15 cellular contexts compared by ENCODE assay signal in genomic region chr17:42110301-42111264, GRCh38. TPM values are rescaled to one million over a fixed set of nuclear protein-coding genes. Genes with fewer than 3 reads are reported as not detected.
DNase-seq lines count a peak whose midpoint lies in the region; ATAC-seq and TF ChIP-seq lines count a peak whose summit lies in the region.
"Had no signal": no experiment of that assay in that cellular context is flagged by ENCODE, and none has a peak within 500 bp of the region (broad histone marks: within the 10 kb centered on the region; RNA-seq: fewer than 3 reads in every experiment).

No MANE protein-coding gene starts in this region.

- ATAC-seq in activated CD8-positive, alpha-beta T cell treated with anti-CD3 and anti-CD28 coated beads for 36 hours, result no peak
- ATAC-seq in memory B cell (ENCODE audit: low read depth), result no peak
- ATAC-seq: upper lobe of right lung had no signal

- peak overlapping the region; percentile 25 for H3K4me3 Mint-ChIP-seq in activated naive CD4-positive, alpha-beta T cell treated with anti-CD3 and anti-CD28 coated beads, Interleukin-2, amount 10 ng/mL, durations not matched to agents 7 days and 5 days
- peak overlapping the region; percentile 79 for H3K4me3 Mint-ChIP-seq in activated CD8-positive, alpha-beta T cell treated with anti-CD3 and anti-CD28 coated beads for 36 hours
- peak overlapping the region; percentile 21 for H3K4me3 Mint-ChIP-seq in memory B cell

- peaks cover 64% of the 10 kb centered on the region for H3K4me1 Mint-ChIP-seq in activated naive CD4-positive, alpha-beta T cell treated with anti-CD3 and anti-CD28 coated beads, Interleukin-2, amount 10 ng/mL, durations not matched to agents 7 days and 5 days
- H3K4me1 Mint-ChIP-seq in activated CD8-positive, alpha-beta T cell treated with anti-CD3 and anti-CD28 coated beads for 36 hours (ENCODE audit: low read depth), result peaks cover 24% of the 10 kb centered on the region
- H3K4me1 Mint-ChIP-seq in memory B cell, result peaks cover 35% of the 10 kb centered on the region

- intact Hi-C loops in activated CD8-positive, alpha-beta T cell treated with anti-CD3 and anti-CD28 coated beads for 36 hours (cut with micrococcal nuclease), result loop anchor here (5.0 kb wide), 1 partner anchor 88 kb away; the partner anchor contains the start of gene NKIRAS2

- CTCF ChIA-PET in activated naive CD4-positive, alpha-beta T cell treated with anti-CD3 and anti-CD28 coated beads, Interleukin-2, amount 10 ng/mL, durations not matched to agents 7 days and 5 days (lab: Charles Lee), result interaction anchor here (1.1 to 13.0 kb wide), 6 partner anchors 9 to 178 kb away, joined by 3 to 222 read pairs (median 3); partner anchors contain the start of genes DNAJC7 and NKIRAS2
- CTCF ChIA-PET in activated CD8-positive, alpha-beta T cell treated with anti-CD3 and anti-CD28 coated beads for 36 hours (lab: Charles Lee), result interaction anchor here (0.7 to 14.3 kb wide), 13 partner anchors 8 to 147 kb away, joined by 3 to 110 read pairs (median 6); partner anchors contain the start of genes CNP, DNAJC7, NKIRAS2 and ZNF385C

- DNase-seq in activated naive CD4-positive, alpha-beta T cell treated with anti-CD3 and anti-CD28 coated beads, Interleukin-2, amount 10 ng/mL, durations not matched to agents 7 days and 5 days, result peak; percentile 34
- no peak for DNase-seq in activated naive CD4-positive, alpha-beta T cell treated with anti-CD3 and anti-CD28 coated beads, Interleukin-2, amount 50 U/mL, for 16 hours
- no peak for DNase-seq in activated CD8-positive, alpha-beta T cell treated with anti-CD3 and anti-CD28 coated beads for 36 hours
- no peak for DNase-seq in memory B cell (ENCODE audit: low spot score in 2 of 2)
- no peak for DNase-seq in NCI-H187 (lab: John Stamatoyannopoulos, UW)
- no peak for DNase-seq in H7
- no peak for DNase-seq in RPMI8226
- DNase-seq: activated CD4-positive, alpha-beta T cell treated with anti-CD3 and anti-CD28 coated beads for 1 hour; activated gamma-delta T cell treated with Interleukin-2 at 50 U/mL for 16 hours; DMS 273 treated with DMSO at 0.1 percent for 48 hours; upper lobe of right lung had no signal

- H3K27me3 Mint-ChIP-seq in activated naive CD4-positive, alpha-beta T cell treated with anti-CD3 and anti-CD28 coated beads, Interleukin-2, amount 10 ng/mL, durations not matched to agents 7 days and 5 days, result no peaks in the 10 kb centered on the region
- H3K27me3 Mint-ChIP-seq in activated CD8-positive, alpha-beta T cell treated with anti-CD3 and anti-CD28 coated beads for 36 hours, result no peaks in the 10 kb centered on the region
- H3K27me3 Mint-ChIP-seq in memory B cell, result no peaks in the 10 kb centered on the region

- TF ChIP-seq CTCF in activated CD8-positive, alpha-beta T cell treated with anti-CD3 and anti-CD28 coated beads for 36 hours (IDR thresholded peaks at IDR 0.05), result no peak

- H3K27ac ChIP-seq in temporal lobe (ENCODE audit: low read depth, low read length), result peak overlapping the region; percentile 51
- H3K27ac ChIP-seq: cardiac muscle cell had no signal

- peaks cover 24% of the 10 kb centered on the region for H3K36me3 Mint-ChIP-seq in activated naive CD4-positive, alpha-beta T cell treated with anti-CD3 and anti-CD28 coated beads, Interleukin-2, amount 10 ng/mL, durations not matched to agents 7 days and 5 days
- H3K36me3 Mint-ChIP-seq in activated CD8-positive, alpha-beta T cell treated with anti-CD3 and anti-CD28 coated beads for 36 hours (ENCODE audit: low read depth), result peaks cover 25% of the 10 kb centered on the region
- H3K36me3 Mint-ChIP-seq in memory B cell, result peaks cover 9% of the 10 kb centered on the region

- H3K27ac Mint-ChIP-seq in activated naive CD4-positive, alpha-beta T cell treated with anti-CD3 and anti-CD28 coated beads, Interleukin-2, amount 10 ng/mL, durations not matched to agents 7 days and 5 days, result peak overlapping the region; percentile 95
- peak overlapping the region; percentile 9 for H3K27ac Mint-ChIP-seq in activated CD8-positive, alpha-beta T cell treated with anti-CD3 and anti-CD28 coated beads for 36 hours
- H3K27ac Mint-ChIP-seq in memory B cell, result peak overlapping the region; percentile 5

- H3K36me3 ChIP-seq in H7 (replicated peaks; ENCODE audit: control insufficient read depth, insufficient read depth, low read length), result peaks cover 6% of the 10 kb centered on the region

- H3K9me3 Mint-ChIP-seq in activated naive CD4-positive, alpha-beta T cell treated with anti-CD3 and anti-CD28 coated beads, Interleukin-2, amount 10 ng/mL, durations not matched to agents 7 days and 5 days, result no peaks in the 10 kb centered on the region
- no peaks in the 10 kb centered on the region for H3K9me3 Mint-ChIP-seq in activated CD8-positive, alpha-beta T cell treated with anti-CD3 and anti-CD28 coated beads for 36 hours
- no peaks in the 10 kb centered on the region for H3K9me3 Mint-ChIP-seq in memory B cell

- H3K4me3 ChIP-seq in H7 (ENCODE audit: insufficient read depth, low read depth, low read length), result no peak overlapping the region
- H3K4me3 ChIP-seq: cardiac muscle cell had no signal

- POLR2A ChIA-PET in activated CD8-positive, alpha-beta T cell treated with anti-CD3 and anti-CD28 coated beads for 36 hours (lab: Charles Lee), result interaction anchor here (0.7 to 4.1 kb wide), 7 partner anchors 11 to 145 kb away, joined by 3 to 36 read pairs (median 5); partner anchors contain the start of genes CNP, DNAJC7, HSPB9 and KAT2A

- H3K27me3 ChIP-seq in H7 (ENCODE audit: control insufficient read depth, insufficient read depth, low read length), result no peaks in the 10 kb centered on the region; the same call in 1 of the 2 replicates
- H3K27me3 ChIP-seq: upper lobe of right lung had no signal

RNA-seq across cellular contexts. Expression of gene DHX58, which starts 1.9 kb away (rescaled TPM):
- total RNA-seq in activated CD8-positive, alpha-beta T cell treated with anti-CD3 and anti-CD28 coated beads for 36 hours, result 10 to 100 TPM; 31.7 to 36.2 TPM
- total RNA-seq in temporal lobe, result 1.5 TPM
- total RNA-seq in H7 (2014; rRNA removed; shearing (Covaris generic)), result 1.2 and 5.6 TPM in 2 replicates

RNA-seq across cellular contexts. Expression of gene KAT2A, which starts 10.6 kb away (rescaled TPM):
- total RNA-seq in activated CD8-positive, alpha-beta T cell treated with anti-CD3 and anti-CD28 coated beads for 36 hours, result 10 to 100 TPM; 49.2 to 50.2 TPM
- 11.3 TPM for total RNA-seq in temporal lobe
- total RNA-seq in H7 (2014; rRNA removed; shearing (Covaris generic)), result 24.8 and 26.0 TPM in 2 replicates

RNA-seq across cellular contexts. Expression of gene HSPB9, which starts 12.0 kb away (rescaled TPM):
- under 1 TPM in 1 of 2 experiments, not detected in 1; 0.41 TPM for total RNA-seq in activated CD8-positive, alpha-beta T cell treated with anti-CD3 and anti-CD28 coated beads for 36 hours
- not detected for total RNA-seq in temporal lobe
- 0.10 and 0.22 TPM in 2 replicates for total RNA-seq in H7 (2014; rRNA removed; shearing (Covaris generic))
- total RNA-seq: HT-29; T-helper 2 cell treated with Interferon-gamma antibody and Interleukin-4, amounts not matched to agents 100 ng/mL and 5 ng/mL, for 36 hours; upper lobe of right lung had no signal

RNA-seq across cellular contexts. Expression of gene ZNF385C, which starts 12.3 kb away (rescaled TPM):
- total RNA-seq in activated CD8-positive, alpha-beta T cell treated with anti-CD3 and anti-CD28 coated beads for 36 hours, result 1 to 10 TPM; 1.3 TPM
- total RNA-seq in temporal lobe, result 0.49 TPM
- 2.7 and 3.8 TPM in 2 replicates for total RNA-seq in H7 (2014; rRNA removed; shearing (Covaris generic))
- total RNA-seq: T-helper 2 cell treated with Interferon-gamma antibody and Interleukin-4, amounts not matched to agents 100 ng/mL and 5 ng/mL, for 36 hours had no signal

RNA-seq across cellular contexts. Expression of gene RAB5C, which starts 44.2 kb away (rescaled TPM):
- 10 to 100 TPM; 30.7 to 32.5 TPM for total RNA-seq in activated CD8-positive, alpha-beta T cell treated with anti-CD3 and anti-CD28 coated beads for 36 hours
- 49.4 TPM for total RNA-seq in temporal lobe
- total RNA-seq in H7 (2014; rRNA removed; shearing (Covaris generic)), result 82.9 and 91.4 TPM in 2 replicates

Comparison
In these comparisons a context has a peak if more than half of its experiments do, and no peak if none do; other contexts are left out.
1. H3K27ac Mint-ChIP-seq: peak in every context shown above with its lines; median percentile 95 in activated naive CD4-positive, alpha-beta T cell treated with anti-CD3 and anti-CD28 coated beads, Interleukin-2, amount 10 ng/mL, durations not matched to agents 7 days and 5 days; 9 in activated CD8-positive, alpha-beta T cell treated with anti-CD3 and anti-CD28 coated beads for 36 hours; 5 in memory B cell.
2. H3K4me3 Mint-ChIP-seq: peak in every context shown above with its lines; median percentile 79 in activated CD8-positive, alpha-beta T cell treated with anti-CD3 and anti-CD28 coated beads for 36 hours; 25 in activated naive CD4-positive, alpha-beta T cell treated with anti-CD3 and anti-CD28 coated beads, Interleukin-2, amount 10 ng/mL, durations not matched to agents 7 days and 5 days; 21 in memory B cell.